ENCODE assay signal across 9 cellular contexts in genomic region chr12:21656931-21657335, GRCh38. TPM values are rescaled to one million over a fixed set of nuclear protein-coding genes. Genes with fewer than 3 reads are reported as not detected.
DNase-seq lines count a peak whose midpoint lies in the region; ATAC-seq, FAIRE-seq and TF ChIP-seq lines count a peak whose summit lies in the region.
"Had no signal": no experiment of that assay in that cellular context is flagged by ENCODE, and none has a peak within 500 bp of the region (broad histone marks: within the 10 kb centered on the region; RNA-seq: fewer than 3 reads in every experiment).

No MANE protein-coding gene starts in this region.

- H3K4me3 Mint-ChIP-seq in activated naive CD8-positive, alpha-beta T cell treated with anti-CD3 and anti-CD28 coated beads, Interleukin-2, amount 50 U/mL, for 24 hours, result peak overlapping the region; percentile 91

- WGBS in heart left ventricle, 4 donors, result 0 to 1% (median 0%) methylated on average over 15 of the region's 15 CpGs
- whole genome bisulfite sequencing in pancreas, 2 donors, result 6% methylated on average over 15 of the region's 15 CpGs

- H3K27me3 Mint-ChIP-seq in activated naive CD8-positive, alpha-beta T cell treated with anti-CD3 and anti-CD28 coated beads, Interleukin-2, amount 50 U/mL, for 24 hours, result no peaks in the 10 kb centered on the region

- peaks cover 50% of the 10 kb centered on the region for H3K36me3 Mint-ChIP-seq in activated naive CD8-positive, alpha-beta T cell treated with anti-CD3 and anti-CD28 coated beads, Interleukin-2, amount 50 U/mL, for 24 hours (ENCODE audit: low read depth)

- H3K27ac Mint-ChIP-seq in activated naive CD8-positive, alpha-beta T cell treated with anti-CD3 and anti-CD28 coated beads, Interleukin-2, amount 50 U/mL, for 24 hours, result peak overlapping the region; percentile 96

- no peak for FAIRE-seq in RCC 7860 (lab: Jason Lieb, UNC)
- FAIRE-seq in pancreas (lab: Jason Lieb, UNC), result no peak

- TF ChIP-seq CTCF in heart left ventricle (IDR thresholded peaks at IDR 0.05) (no peak), pancreas (IDR thresholded peaks at IDR 0.05) (no peak)

- peak overlapping the region; percentile 56 to 95 (median 82) for H3K4me3 ChIP-seq in heart left ventricle
- H3K4me3 ChIP-seq in pancreas, result peak overlapping the region; percentile 52 to 81 (median 68)

- no peak for TF ChIP-seq POLR2A in heart left ventricle (IDR thresholded peaks at IDR 0.05)

- H3K27me3 ChIP-seq in heart left ventricle (no peaks in the 10 kb centered on the region), pancreas (no peaks in the 10 kb centered on the region)

- DNase-seq in AML-193 (lab: John Stamatoyannopoulos, UW) (peak; percentile 46 to 60), RCC 7860 (ENCODE audit: low spot score) (peak; percentile 10), heart left ventricle (peak in 4 of 5 donors; percentile 27 to 45 (median 38)), pancreas (peak in 2 of 6 donors; percentile 25 to 53)
- peak; percentile 42 for DNase-seq in activated naive CD8-positive, alpha-beta T cell treated with anti-CD3 and anti-CD28 coated beads, Interleukin-2, amount 50 U/mL, for 24 hours

- H3K4me1 ChIP-seq in heart left ventricle, result peaks cover 0 to 50% (median 26%) of the 10 kb centered on the region in 12 donors
- peaks cover 9 to 15% (median 10%) of the 10 kb centered on the region in 3 donors for H3K4me1 ChIP-seq in pancreas

- peak overlapping the region; percentile 52 to 99 (median 94) for H3K27ac ChIP-seq in heart left ventricle
- peak overlapping the region; percentile 80 to 94 (median 89) for H3K27ac ChIP-seq in pancreas

- no peaks in the 10 kb centered on the region for H3K9me3 Mint-ChIP-seq in activated naive CD8-positive, alpha-beta T cell treated with anti-CD3 and anti-CD28 coated beads, Interleukin-2, amount 50 U/mL, for 24 hours

- peaks cover 50% of the 10 kb centered on the region for H3K4me1 Mint-ChIP-seq in activated naive CD8-positive, alpha-beta T cell treated with anti-CD3 and anti-CD28 coated beads, Interleukin-2, amount 50 U/mL, for 24 hours

- intact Hi-C loops in heart left ventricle (cut with DNase I) (loop anchor here in 6 of 10 donors (5.0 to 10.0 kb wide), 4 partner anchors 132 to 162 kb away; partner anchors contain the start of genes GOLT1B (in 3 of the 6), RECQL (in 3 of the 6) and SPX (in 3 of the 6)), pancreas (cut with DNase I) (no loop called here)

- H3K36me3 ChIP-seq in heart left ventricle (peaks cover 0 to 30% (median 28%) of the 10 kb centered on the region in 9 donors), pancreas (peaks cover 0 to 18% (median 7%) of the 10 kb centered on the region in 3 donors)

- no peaks in the 10 kb centered on the region for H3K9me3 ChIP-seq in heart left ventricle
- no peaks in the 10 kb centered on the region for H3K9me3 ChIP-seq in pancreas

- ATAC-seq in GM18873 (IDR thresholded peaks at IDR 0.05; ENCODE audit: low FRiP score, unreplicated experiment) (peak; percentile 25), HG03139 (IDR thresholded peaks at IDR 0.05; ENCODE audit: unreplicated experiment) (peak; percentile 27), heart left ventricle (peak; percentile 59 to 64 (median 61)), pancreas (peak; percentile 64 to 81 (median 72)), GM18519 (IDR thresholded peaks at IDR 0.05; ENCODE audit: low FRiP score, unreplicated experiment) (no peak)
- ATAC-seq in activated naive CD8-positive, alpha-beta T cell treated with anti-CD3 and anti-CD28 coated beads, Interleukin-2, amount 50 U/mL, for 24 hours, result no peak

RNA-seq across cellular contexts. Expression of gene LDHB, which starts 0.7 kb away (rescaled TPM):
- total RNA-seq in heart left ventricle (1,000 to 10,000 TPM; 1,099 to 3,071 (median 2,267) TPM), pancreas (100 to 1,000 TPM; 216 to 364 (median 247) TPM)
- polyA plus RNA-seq in heart left ventricle (1,000 to 10,000 TPM; 1,100 to 2,070 TPM), pancreas (100 to 1,000 TPM in 1 of 2 donors, 10 to 100 TPM in 1; 97.6 to 108 TPM)

RNA-seq across cellular contexts. Expression of gene GYS2, which starts 52.3 kb away (rescaled TPM):
- under 1 TPM in 1 of 9 donors, not detected in 8; 0.35 TPM for total RNA-seq in heart left ventricle
- polyA plus RNA-seq in heart left ventricle, result under 1 TPM in 1 of 2 donors, not detected in 1; 0.04 TPM
- total RNA-seq in pancreas, result not detected
- polyA plus RNA-seq in pancreas, result not detected
- total RNA-seq: NCI-H460 had no signal

Comparison
In these comparisons a context has a peak if more than half of its experiments do, and no peak if none do; other contexts are left out.
1. ATAC-seq: peak in GM18873 (single experiment), HG03139 (single experiment), heart left ventricle (4 of 4) and pancreas (4 of 4); none in activated naive CD8-positive, alpha-beta T cell treated with anti-CD3 and anti-CD28 coated beads, Interleukin-2, amount 50 U/mL, for 24 hours (single experiment) and GM18519 (single experiment).
2. intact Hi-C loops: an anchor here in heart left ventricle (5.0 to 10.0 kb wide); none called in pancreas.